ENCODE assay signal across 8 cellular contexts in genomic region chr2:10285578-10286198, GRCh38. TPM values are rescaled to one million over a fixed set of nuclear protein-coding genes. Genes with fewer than 3 reads are reported as not detected.
DNase-seq lines count a peak whose midpoint lies in the region; ATAC-seq and TF ChIP-seq lines count a peak whose summit lies in the region.

No MANE protein-coding gene starts in this region.

- H3K56ac ChIP-seq in mesendoderm (ENCODE audit: low read length), result peak overlapping the region; percentile 11

- no peak overlapping the region for H3K4me2 ChIP-seq in mesendoderm (ENCODE audit: low read length)

- H2AK5ac ChIP-seq in mesendoderm (ENCODE audit: low read length), result no peak overlapping the region

- no peaks in the 10 kb centered on the region for H3K27me3 Mint-ChIP-seq in dendritic cell treated with granulocyte-macrophage colony-stimulating factor and Interleukin-4, amounts not matched to agents 40 ng/mL and 50 ng/mL, for 4 days
- peaks cover 5% of the 10 kb centered on the region for H3K27me3 Mint-ChIP-seq in endothelial cell (ENCODE audit: unreplicated experiment)

- H3K4me1 Mint-ChIP-seq in dendritic cell treated with granulocyte-macrophage colony-stimulating factor and Interleukin-4, amounts not matched to agents 40 ng/mL and 50 ng/mL, for 4 days (ENCODE audit: low read depth), result peaks cover 93% of the 10 kb centered on the region
- no peaks in the 10 kb centered on the region for H3K4me1 Mint-ChIP-seq in endothelial cell (ENCODE audit: unreplicated experiment)

- H3K79me2 ChIP-seq in mesendoderm (ENCODE audit: control insufficient read depth, insufficient read depth, low read length), result no peaks in the 10 kb centered on the region

- WGBS in mesendoderm (ENCODE audit: extremely low coverage, insufficient coverage, low lambda C conversion rate), result no CpG with 5 or more reads among the region's 17 CpGs
- WGBS in aorta, 2 donors, result 25 to 27% methylated on average over 17 of the region's 17 CpGs

- no peaks in the 10 kb centered on the region for H3K27me3 ChIP-seq in mesendoderm (ENCODE audit: insufficient read depth, low read length, poor library complexity)
- H3K27me3 ChIP-seq in aorta (ENCODE audit: control insufficient read depth in 1 of 2, insufficient read depth in 2 of 2, low read length in 1 of 2), result no peaks in the 10 kb centered on the region

- no peak overlapping the region for H4K8ac ChIP-seq in mesendoderm (ENCODE audit: low read depth, low read length)

- H3K4me3 ChIP-seq in mesendoderm (ENCODE audit: low read length) (no peak overlapping the region), aorta (ENCODE audit: low read length in 2 of 2) (no peak overlapping the region)

- H3K36me3 Mint-ChIP-seq in dendritic cell treated with granulocyte-macrophage colony-stimulating factor and Interleukin-4, amounts not matched to agents 40 ng/mL and 50 ng/mL, for 4 days (ENCODE audit: low read depth), result no peaks in the 10 kb centered on the region
- H3K36me3 Mint-ChIP-seq in endothelial cell (ENCODE audit: low read depth, unreplicated experiment), result no peaks in the 10 kb centered on the region

- no peak overlapping the region for H2BK5ac ChIP-seq in mesendoderm (ENCODE audit: low read length)

- peak overlapping the region; percentile 92 for H3K27ac Mint-ChIP-seq in dendritic cell treated with granulocyte-macrophage colony-stimulating factor and Interleukin-4, amounts not matched to agents 40 ng/mL and 50 ng/mL, for 4 days
- H3K27ac Mint-ChIP-seq in endothelial cell (ENCODE audit: unreplicated experiment), result no peak overlapping the region

- TF ChIP-seq CTCF in endothelial cell (IDR thresholded peaks at IDR 0.05; ENCODE audit: unreplicated experiment), result no peak

- H3K79me1 ChIP-seq in mesendoderm (ENCODE audit: low read length), result no peaks in the 10 kb centered on the region

- H3K36me3 ChIP-seq in mesendoderm (ENCODE audit: control insufficient read depth, insufficient read depth, low read length) (no peaks in the 10 kb centered on the region), aorta (ENCODE audit: control insufficient read depth in 1 of 2, insufficient read depth in 2 of 2, low read length in 1 of 2) (no peaks in the 10 kb centered on the region)

- no peak overlapping the region for H3K4ac ChIP-seq in mesendoderm (ENCODE audit: low read depth, low read length)

- H3K9ac ChIP-seq in mesendoderm (ENCODE audit: low read length), result no peak overlapping the region

- H3K9me3 Mint-ChIP-seq in dendritic cell treated with granulocyte-macrophage colony-stimulating factor and Interleukin-4, amounts not matched to agents 40 ng/mL and 50 ng/mL, for 4 days, result no peaks in the 10 kb centered on the region
- no peaks in the 10 kb centered on the region for H3K9me3 Mint-ChIP-seq in endothelial cell (ENCODE audit: unreplicated experiment)

- H3K27ac ChIP-seq in mesendoderm (ENCODE audit: low read depth, low read length) (no peak overlapping the region), aorta (ENCODE audit: low read depth in 1 of 2, low read length in 2 of 2) (peak overlapping the region in 1 of 2 donors; percentile 92)

- ATAC-seq in aorta (ENCODE audit: low FRiP score) (peak; percentile 90), HG03039 (IDR thresholded peaks at IDR 0.05; ENCODE audit: unreplicated experiment) (no peak)

- no peaks in the 10 kb centered on the region for H3K9me3 ChIP-seq in aorta (ENCODE audit: control insufficient read depth, low read length)

- H2BK15ac ChIP-seq in mesendoderm (replicated peaks; ENCODE audit: low read depth), result no peak overlapping the region

- intact Hi-C loops in dendritic cell treated with granulocyte-macrophage colony-stimulating factor and Interleukin-4, amounts not matched to agents 40 ng/mL and 50 ng/mL, for 4 days (cut with micrococcal nuclease), result loop anchor here (1.0 kb wide), 1 partner anchor 162 kb away; no protein-coding TSS in a partner anchor
- intact Hi-C loops in aorta (cut with DNase I), result loop anchor here (1.0 to 10.0 kb wide), 2 partner anchors 120 to 161 kb away; partner anchors contain the start of gene RRM2 (in 1 of the 2)

- peak overlapping the region; percentile 44 for H3K4me3 Mint-ChIP-seq in dendritic cell treated with granulocyte-macrophage colony-stimulating factor and Interleukin-4, amounts not matched to agents 40 ng/mL and 50 ng/mL, for 4 days
- H3K4me3 Mint-ChIP-seq in endothelial cell (ENCODE audit: unreplicated experiment), result no peak overlapping the region

- no peak overlapping the region for H4K5ac ChIP-seq in mesendoderm (ENCODE audit: low read length)

- H3K18ac ChIP-seq in mesendoderm (ENCODE audit: low read length), result no peak overlapping the region

- DNase-seq in DMS79 (lab: John Stamatoyannopoulos, UW), result peak; percentile 69
- peak; percentile 23 for DNase-seq in NCI-H526 treated with DMSO at 0.1 percent for 48 hours (lab: John Stamatoyannopoulos, UW)
- DNase-seq in mesendoderm, result peak; percentile 56
- DNase-seq in aorta, result peak; percentile 93 to 97
- DNase-seq in endothelial cell (ENCODE audit: low spot score), result no peak
- DNase-seq in central memory CD4-positive, alpha-beta T cell, result no peak

- no peak overlapping the region for H2BK120ac ChIP-seq in mesendoderm (ENCODE audit: low read depth, low read length)

- H3K4me1 ChIP-seq in mesendoderm (ENCODE audit: control insufficient read depth, low read depth, low read length) (no peaks in the 10 kb centered on the region), aorta (ENCODE audit: control insufficient read depth in 1 of 2, insufficient read depth in 2 of 2, low read length in 2 of 2) (no peaks in the 10 kb centered on the region)

- H3K23ac ChIP-seq in mesendoderm (ENCODE audit: low read length), result no peak overlapping the region

RNA-seq across cellular contexts. Expression of gene HPCAL1, which starts 17.0 kb away (rescaled TPM):
- 9.2 TPM for polyA plus RNA-seq in mesendoderm (2013, experiment 1 of 2)
- polyA plus RNA-seq in mesendoderm (2013, experiment 2 of 2), result 8.8 TPM
- 10 to 100 TPM; 21.4 to 28.1 TPM for total RNA-seq in aorta
- polyA plus RNA-seq in aorta, result 10 to 100 TPM; 22.4 to 39.9 TPM
- total RNA-seq in endothelial cell (ENCODE audit: unreplicated experiment), result 34.6 TPM

Comparison
In these comparisons a context has a peak if more than half of its experiments do, and no peak if none do; other contexts are left out.
1. DNase-seq: peak in DMS79 (single experiment), NCI-H526 treated with DMSO at 0.1 percent for 48 hours (single experiment), mesendoderm (single experiment) and aorta (2 of 2); none in endothelial cell (single experiment) and central memory CD4-positive, alpha-beta T cell (single experiment).